ENCODE assay signal across 10 cellular contexts in genomic region chr1:87410771-87411170, GRCh38.
A peak's percentile ranks its signal among the peaks of the same experiment; 100 is the strongest.
DNase-seq lines count a peak whose midpoint lies in the region; ATAC-seq and TF ChIP-seq lines count a peak whose summit lies in the region.
"Had no signal": no experiment of that assay in that cellular context is flagged by ENCODE, and none has a peak within 500 bp of the region (broad histone marks: within the 10 kb centered on the region; RNA-seq: fewer than 3 reads in every experiment).

No MANE protein-coding gene starts in this region.

- H3K27ac ChIP-seq in upper lobe of left lung, result no peak overlapping the region

- no peaks in the 10 kb centered on the region for H3K36me3 Mint-ChIP-seq in activated CD8-positive, alpha-beta T cell treated with anti-CD3 and anti-CD28 coated beads for 36 hours (ENCODE audit: low read depth)
- H3K36me3 Mint-ChIP-seq in mesothelial cell of epicardium, result no peaks in the 10 kb centered on the region

- H3K27ac Mint-ChIP-seq in activated CD8-positive, alpha-beta T cell treated with anti-CD3 and anti-CD28 coated beads for 36 hours, result no peak overlapping the region
- no peak overlapping the region for H3K27ac Mint-ChIP-seq in mesothelial cell of epicardium

- H3K36me3 ChIP-seq in upper lobe of left lung, result no peaks in the 10 kb centered on the region

- TF ChIP-seq EP300 in upper lobe of left lung (IDR thresholded peaks at IDR 0.05), result no peak

- no peak for TF ChIP-seq CTCF in activated CD8-positive, alpha-beta T cell treated with anti-CD3 and anti-CD28 coated beads for 36 hours (IDR thresholded peaks at IDR 0.05)
- TF ChIP-seq CTCF in upper lobe of left lung (IDR thresholded peaks at IDR 0.05), result no peak
- no peak for TF ChIP-seq CTCF in mesothelial cell of epicardium (IDR thresholded peaks at IDR 0.05; ENCODE audit: unreplicated experiment)

- peak; percentile 90 for DNase-seq in COR-L47 (lab: John Stamatoyannopoulos, UW)
- peak; percentile 12 for DNase-seq in LHCN-M2 (ENCODE audit: low read depth)
- DNase-seq in SHP77 (lab: John Stamatoyannopoulos, UW), result peak; percentile 42 to 53
- peak; percentile 97 for DNase-seq in medulla oblongata (ENCODE audit: extremely low spot score)
- DNase-seq in activated CD8-positive, alpha-beta T cell treated with anti-CD3 and anti-CD28 coated beads for 36 hours, result no peak
- no peak for DNase-seq in NCI-H2227 treated with DMSO at 0.1 percent for 48 hours (lab: John Stamatoyannopoulos, UW)
- DNase-seq in upper lobe of left lung, result no peak
- DNase-seq in mesothelial cell of epicardium (ENCODE audit: low spot score in 2 of 2, unreplicated experiment in 2 of 2), result no peak
- DNase-seq: effector CD4-positive, alpha-beta T cell; KBM-7 had no signal

- H3K4me1 Mint-ChIP-seq in activated CD8-positive, alpha-beta T cell treated with anti-CD3 and anti-CD28 coated beads for 36 hours (ENCODE audit: low read depth), result no peaks in the 10 kb centered on the region
- no peaks in the 10 kb centered on the region for H3K4me1 Mint-ChIP-seq in mesothelial cell of epicardium

- H3K9me3 ChIP-seq in upper lobe of left lung, result no peaks in the 10 kb centered on the region

- no peak overlapping the region for H3K4me3 Mint-ChIP-seq in activated CD8-positive, alpha-beta T cell treated with anti-CD3 and anti-CD28 coated beads for 36 hours
- H3K4me3 Mint-ChIP-seq in mesothelial cell of epicardium, result no peak overlapping the region

- POLR2A ChIA-PET in activated CD8-positive, alpha-beta T cell treated with anti-CD3 and anti-CD28 coated beads for 36 hours (lab: Charles Lee), result no interaction called here

- WGBS in upper lobe of left lung, 2 donors, result 100% methylated on average over 1 of the region's 1 CpG

- H3K27me3 ChIP-seq in upper lobe of left lung, result no peaks in the 10 kb centered on the region

- H3K4me3 ChIP-seq in upper lobe of left lung, result no peak overlapping the region

- ATAC-seq in activated CD8-positive, alpha-beta T cell treated with anti-CD3 and anti-CD28 coated beads for 36 hours, result no peak
- no peak for ATAC-seq in upper lobe of left lung (ENCODE audit: low FRiP score in 2 of 2)

- no peaks in the 10 kb centered on the region for H3K9me3 Mint-ChIP-seq in activated CD8-positive, alpha-beta T cell treated with anti-CD3 and anti-CD28 coated beads for 36 hours
- H3K9me3 Mint-ChIP-seq in mesothelial cell of epicardium, result peaks cover 9% of the 10 kb centered on the region

- no peak for TF ChIP-seq POLR2A in upper lobe of left lung (IDR thresholded peaks at IDR 0.05)

- H3K4me1 ChIP-seq in upper lobe of left lung, result no peaks in the 10 kb centered on the region

- H3K27me3 Mint-ChIP-seq in activated CD8-positive, alpha-beta T cell treated with anti-CD3 and anti-CD28 coated beads for 36 hours, result no peaks in the 10 kb centered on the region
- no peaks in the 10 kb centered on the region for H3K27me3 Mint-ChIP-seq in mesothelial cell of epicardium (ENCODE audit: low read depth)

- intact Hi-C loops in activated CD8-positive, alpha-beta T cell treated with anti-CD3 and anti-CD28 coated beads for 36 hours (cut with micrococcal nuclease), result no loop called here

- CTCF ChIA-PET in activated CD8-positive, alpha-beta T cell treated with anti-CD3 and anti-CD28 coated beads for 36 hours (lab: Charles Lee), result interaction anchor here (1.3 to 1.4 kb wide), 2 partner anchors 84 to 118 kb away, joined by 4 read pairs; no protein-coding TSS in a partner anchor

Comparison
In these comparisons a context has a peak if more than half of its experiments do, and no peak if none do; other contexts are left out.
1. DNase-seq: peak in COR-L47 (single experiment), LHCN-M2 (single experiment), SHP77 (2 of 2) and medulla oblongata (single experiment); none in activated CD8-positive, alpha-beta T cell treated with anti-CD3 and anti-CD28 coated beads for 36 hours (single experiment), NCI-H2227 treated with DMSO at 0.1 percent for 48 hours (single experiment), upper lobe of left lung (0 of 2) and mesothelial cell of epicardium (0 of 2).